Comparison of ENCODE assay signal across 8 cellular contexts in genomic region chr1:92784639-92785500, GRCh38. TPM values are rescaled to one million over a fixed set of nuclear protein-coding genes. Genes with fewer than 3 reads are reported as not detected.
A peak's percentile ranks its signal among the peaks of the same experiment; 100 is the strongest.
DNase-seq lines count a peak whose midpoint lies in the region; ATAC-seq and TF ChIP-seq lines count a peak whose summit lies in the region.

TSS of gene EVI5 (minus strand) at chr1:92785108. CDS start at chr1:92736546, 48,562 bp downstream.

- H3K36me3 Mint-ChIP-seq in natural killer cell treated with Interleukin-12 subunit alpha and Interleukin-12 subunit beta and Interleukin-15 and Interleukin-18, amount 100 ng/mL, for 72 hours, result peaks cover 5% of the 10 kb centered on the region

- H3K9me3 Mint-ChIP-seq in natural killer cell treated with Interleukin-12 subunit alpha and Interleukin-12 subunit beta and Interleukin-15 and Interleukin-18, amount 100 ng/mL, for 72 hours, result no peaks in the 10 kb centered on the region

- peaks cover 38 to 41% of the 10 kb centered on the region in 2 donors for H3K27me3 Mint-ChIP-seq in natural killer cell treated with Interleukin-12 subunit alpha and Interleukin-12 subunit beta and Interleukin-15 and Interleukin-18, amount 100 ng/mL, for 72 hours

- peak; percentile 93 to 94 for ATAC-seq in natural killer cell treated with Interleukin-12 subunit alpha and Interleukin-12 subunit beta and Interleukin-15 and Interleukin-18, amount 100 ng/mL, for 72 hours
- ATAC-seq in stimulated activated naive CD8-positive, alpha-beta T cell treated with anti-CD3 and anti-CD28 coated beads, Interleukin-15, Interleukin-2, amounts not matched to agents 100 U/mL and 50 U/mL, for 24 hours, result peak; percentile 82

- peak within 1 kb of the TSS; percentile 24 to 29 for H3K27ac Mint-ChIP-seq in natural killer cell treated with Interleukin-12 subunit alpha and Interleukin-12 subunit beta and Interleukin-15 and Interleukin-18, amount 100 ng/mL, for 72 hours

- H3K4me3 ChIP-seq in fibroblast of pulmonary artery (replicated peaks; ENCODE audit: low read depth, low read length), result peak within 1 kb of the TSS; percentile 96

- TF ChIP-seq CTCF in RWPE1 (conservative IDR thresholded peaks at IDR 0.05; ENCODE audit: low read depth), result no peak
- TF ChIP-seq CTCF in fibroblast of pulmonary artery (IDR thresholded peaks at IDR 0.05; ENCODE audit: low read length, missing control alignments), result no peak

- H3K4me1 Mint-ChIP-seq in natural killer cell treated with Interleukin-12 subunit alpha and Interleukin-12 subunit beta and Interleukin-15 and Interleukin-18, amount 100 ng/mL, for 72 hours (ENCODE audit: low read depth in 2 of 2), result peaks cover 11 to 20% of the 10 kb centered on the region in 2 donors

- peak; percentile 100 for DNase-seq in ELF-1 (ENCODE audit: low read depth, low spot score)
- peak; percentile 57 for DNase-seq in GOT3 (lab: John Stamatoyannopoulos, UW)
- peak; percentile 93 for DNase-seq in LHCN-M2 (ENCODE audit: low read depth)
- DNase-seq in RWPE1 (ENCODE audit: low spot score), result peak; percentile 91
- peak; percentile 15 for DNase-seq in activated effector memory CD4-positive, alpha-beta T cell treated with Interleukin-2 at 50 U/mL for 16 hours
- peak; percentile 98 for DNase-seq in fibroblast of pulmonary artery (ENCODE audit: low read depth)
- DNase-seq in natural killer cell treated with Interleukin-12 subunit alpha and Interleukin-12 subunit beta and Interleukin-15 and Interleukin-18, amount 100 ng/mL, for 72 hours (ENCODE audit: low spot score), result peak; percentile 82
- peak; percentile 74 for DNase-seq in stimulated activated naive CD8-positive, alpha-beta T cell treated with anti-CD3 and anti-CD28 coated beads, Interleukin-15, Interleukin-2, amounts not matched to agents 100 U/mL and 50 U/mL, for 24 hours

- CTCF ChIA-PET in RWPE1 (lab: Yijun Ruan, JAX), result interaction anchor here (0.6 kb wide), 1 partner anchor 26 kb away, joined by 4 read pairs; no protein-coding TSS in a partner anchor

- peak within 1 kb of the TSS; percentile 97 for H3K27ac ChIP-seq in RWPE1

- peak within 1 kb of the TSS; percentile 74 for H3K4me3 Mint-ChIP-seq in natural killer cell treated with Interleukin-12 subunit alpha and Interleukin-12 subunit beta and Interleukin-15 and Interleukin-18, amount 100 ng/mL, for 72 hours

- POLR2A ChIA-PET in RWPE1 (lab: Yijun Ruan, JAX; ENCODE audit: low non-redundant PET), result interaction anchor here (1.1 kb wide), 1 partner anchor 47 kb away, joined by 4 read pairs; the partner anchor contains the start of gene RPL5

RNA-seq across cellular contexts. Expression of gene EVI5, which starts in this region (rescaled TPM):
- 11.4 and 15.6 TPM in 2 replicates for total RNA-seq in LHCN-M2 (2014; rRNA removed)
- 5.8 TPM for polyA plus RNA-seq in LHCN-M2 (2012)
- 1 to 10 TPM; 1.2 to 6.1 TPM for total RNA-seq in natural killer cell treated with Interleukin-12 subunit alpha and Interleukin-12 subunit beta and Interleukin-15 and Interleukin-18, amount 100 ng/mL, for 72 hours

Comparison
In these comparisons a context has a peak if more than half of its experiments do, and no peak if none do; other contexts are left out.
1. Peak in every context shown above with its lines: DNase-seq, ATAC-seq, H3K4me3 ChIP-seq and H3K27ac ChIP-seq.
2. DNase-seq: peak in every context shown above with its lines; median percentile 100 in ELF-1; 98 in fibroblast of pulmonary artery; 93 in LHCN-M2; 91 in RWPE1; 82 in natural killer cell treated with Interleukin-12 subunit alpha and Interleukin-12 subunit beta and Interleukin-15 and Interleukin-18, amount 100 ng/mL, for 72 hours; 74 in stimulated activated naive CD8-positive, alpha-beta T cell treated with anti-CD3 and anti-CD28 coated beads, Interleukin-15, Interleukin-2, amounts not matched to agents 100 U/mL and 50 U/mL, for 24 hours; 57 in GOT3; 15 in activated effector memory CD4-positive, alpha-beta T cell treated with Interleukin-2 at 50 U/mL for 16 hours.